ENCODE assay signal across 25 cellular contexts in the genomic region with DNA sequence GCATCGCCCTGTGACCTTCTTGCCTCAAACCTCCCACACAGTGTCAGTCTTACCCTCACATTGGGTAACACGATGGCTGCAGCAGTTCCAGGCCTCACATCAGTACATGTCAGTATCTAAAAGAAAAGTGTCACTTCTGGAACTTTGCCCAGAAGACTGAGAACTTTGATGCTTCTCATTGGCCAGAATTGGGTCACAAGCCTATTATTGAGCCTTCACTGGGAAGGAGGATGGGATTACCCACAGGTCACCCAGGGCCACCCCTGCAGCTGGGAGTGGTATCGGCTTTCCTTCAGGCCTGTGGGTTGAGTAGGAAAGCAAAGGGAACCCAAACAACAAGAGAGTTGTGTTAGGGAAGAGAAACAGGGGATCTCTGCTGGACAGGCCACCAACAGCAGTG.
A peak's percentile ranks its signal among the peaks of the same experiment; 100 is the strongest.
DNase-seq lines count a peak whose midpoint lies in the region; ATAC-seq and TF ChIP-seq lines count a peak whose summit lies in the region.
"Had no signal": no experiment of that assay in that cellular context is flagged by ENCODE, and none has a peak within 500 bp of the region (broad histone marks: within the 10 kb centered on the region; RNA-seq: fewer than 3 reads in every experiment).

No MANE protein-coding gene starts in this region.

- H3K27me3 ChIP-seq in HUES6 (ENCODE audit: control insufficient read depth, insufficient read depth, low read length): no peaks in the 10 kb centered on the region
- H3K27me3 ChIP-seq: left lung had no signal

- TF ChIP-seq POLR2A in lower leg skin (IDR thresholded peaks at IDR 0.05): no peak

- H3K36me3 ChIP-seq in HUES6 (ENCODE audit: control insufficient read depth, insufficient read depth, low read length): peaks cover 16% of the 10 kb centered on the region
- H3K36me3 ChIP-seq: left lung had no signal

- H3K9me3 ChIP-seq in HUES6 (ENCODE audit: control insufficient read depth, insufficient read depth, low read depth, low read length): no peaks in the 10 kb centered on the region
- H3K9me3 ChIP-seq: left lung had no signal

- ATAC-seq in HG03378 (IDR thresholded peaks at IDR 0.05; ENCODE audit: unreplicated experiment): no peak
- ATAC-seq: activated CD8-positive, alpha-beta memory T cell treated with anti-CD3 and anti-CD28 coated beads, Interleukin-2, amount 10 ng/mL, durations not matched to agents 7 days and 5 days; HepG2; left lung; stimulated activated effector memory CD8-positive, alpha-beta T cell treated with anti-CD3 and anti-CD28 coated beads, Interleukin-12 subunit alpha, Interleukin-12 subunit beta, amount 100 ng/mL, for 72 hours; T-cell had no signal

- H3K9ac ChIP-seq in HUES6 (ENCODE audit: low read length): peak overlapping the region; percentile 65

- DNase-seq in DMS 273 treated with DMSO at 0.1 percent for 48 hours (lab: John Stamatoyannopoulos, UW) (peak; percentile 23), SK-N-DZ (ENCODE audit: low spot score) (peak; percentile 64), left kidney (ENCODE audit: low read depth, low spot score) (peak; percentile 82), lower leg skin (ENCODE audit: low spot score in 2 of 2) (no peak), pons (ENCODE audit: low spot score) (no peak), NOMO-1 (lab: John Stamatoyannopoulos, UW; ENCODE audit: unreplicated experiment in 2 of 2) (no peak)
- DNase-seq: activated CD4-positive, alpha-beta T cell treated with anti-CD3 and anti-CD28 coated beads for 4 hours; activated CD8-positive, alpha-beta memory T cell treated with anti-CD3 and anti-CD28 coated beads, Interleukin-2, amount 10 ng/mL, durations not matched to agents 7 days and 5 days; activated naive CD4-positive, alpha-beta T cell treated with anti-CD3 and anti-CD28 coated beads, Interleukin-2, amount 50 U/mL, for 16 hours; aorta; C1 segment of cervical spinal cord; caudate nucleus; dermis blood vessel endothelial cell; HCEC 1CT; left lung; midbrain; NCI-H1417; NCI-H774; PC-9; SIG-M5; T-cell had no signal

- H3K27ac ChIP-seq in HUES6 (ENCODE audit: low read depth, low read length): peak overlapping the region; percentile 75
- H3K27ac ChIP-seq: left lung, PC-9 had no signal

- H3K4me3 ChIP-seq in HUES6 (ENCODE audit: low read depth, low read length) (peak overlapping the region; percentile 12; the same call in 1 of the 2 replicates), lower leg skin (ENCODE audit: low read depth, poor library complexity, severe bottlenecking) (no peak overlapping the region)
- H3K4me3 ChIP-seq: left lung, PC-9 had no signal

- H3K4me1 ChIP-seq in HUES6 (ENCODE audit: control insufficient read depth, insufficient read depth, low read length): peaks cover 47% of the 10 kb centered on the region
- H3K4me1 ChIP-seq: left lung had no signal

- 89% methylated on average over 3 of the region's 3 CpGs for WGBS in lower leg skin, 2 donors

- no peak for TF ChIP-seq CTCF in lower leg skin (IDR thresholded peaks at IDR 0.05)

- intact Hi-C loops in lower leg skin (cut with DNase I; ENCODE audit: low total_unique reads): no loop called here

Comparison
In these comparisons a context has a peak if more than half of its experiments do, and no peak if none do; other contexts are left out.
1. DNase-seq: peak in DMS 273 treated with DMSO at 0.1 percent for 48 hours (single experiment), SK-N-DZ (single experiment) and left kidney (single experiment); none in lower leg skin (0 of 2), pons (single experiment) and NOMO-1 (0 of 2).